1 cellular context compared by ENCODE assay signal in the genomic region with DNA sequence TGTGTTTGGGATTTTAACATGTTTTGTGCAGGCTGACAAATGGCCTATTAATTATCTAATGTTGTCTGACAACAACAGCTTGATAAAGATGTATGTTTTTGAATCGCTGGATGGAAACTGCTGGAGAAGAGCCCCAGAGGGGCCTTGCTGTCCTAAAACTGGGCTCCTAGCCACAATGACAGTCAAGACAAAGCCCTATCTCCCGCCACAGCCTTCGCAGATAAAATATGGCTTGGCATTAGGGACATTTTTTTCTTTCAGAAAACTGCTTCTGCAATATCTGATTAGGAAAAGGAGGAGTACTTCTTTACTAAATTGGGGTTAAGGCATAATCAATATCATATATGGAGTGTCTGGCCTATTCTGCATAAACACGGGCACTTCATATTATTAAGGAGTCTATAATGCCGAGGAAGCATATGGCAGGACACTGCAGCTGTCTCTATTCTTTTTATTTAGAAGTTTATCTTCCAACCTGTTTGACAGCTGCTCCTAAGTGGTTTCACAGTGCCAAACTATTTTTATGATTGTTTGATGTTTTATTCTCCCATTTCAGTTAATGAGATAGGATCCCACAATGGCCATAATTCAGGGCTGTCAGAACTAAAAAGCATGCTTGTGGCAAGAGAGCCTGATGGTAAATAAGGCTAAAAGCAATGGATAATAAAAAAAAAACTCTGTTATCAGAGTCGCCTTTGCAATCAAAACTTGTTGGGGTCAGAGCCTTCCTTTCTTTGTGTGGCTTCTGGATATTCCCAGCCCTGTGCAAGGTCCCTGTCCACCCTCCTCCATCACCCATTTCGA.
TF ChIP-seq lines count a peak whose summit lies in the region.

No MANE protein-coding gene starts in this region.

TF ChIP-seq in K562, 482 proteins besides CTCF, POLR2A, EP300 and RAD21 (continued from another document and continues in another):
- TF ChIP-seq CUX1 (CRISPR knock-in tag; IDR thresholded peaks at IDR 0.05) (peak; percentile 96), ZNF324 (CRISPR knock-in tag; IDR thresholded peaks at IDR 0.05) (no peak), TCF3 (CRISPR knock-in tag; IDR thresholded peaks at IDR 0.05) (peak; percentile 41), ZNF707 (CRISPR knock-in tag; conservative IDR thresholded peaks at IDR 0.05) (no peak), ZBTB40 (IDR thresholded peaks at IDR 0.05) (peak; percentile 90), ZBTB40 (CRISPR knock-in tag; IDR thresholded peaks at IDR 0.05) (peak; percentile 51), TEAD4 (IDR thresholded peaks at IDR 0.05; ENCODE audit: low read length) (peak; percentile 48; the same call in 1 of the 2 replicates), TEAD4 (CRISPR knock-in tag; IDR thresholded peaks at IDR 0.05; ENCODE audit: borderline replicate concordance) (no peak), DPF2 (IDR thresholded peaks at IDR 0.05) (0 out of 2 replicates have a peak, but pooled peaks have one; percentile 20), PKNOX1 (IDR thresholded peaks at IDR 0.05) (0 out of 2 replicates have a peak, but pooled peaks have one; percentile 13), CBFA2T2 (conservative IDR thresholded peaks at IDR 0.05) (peak; percentile 35; the same call in 1 of the 2 replicates), HNRNPUL1 (IDR thresholded peaks at IDR 0.05; ENCODE audit: low read length) (no peak), ZNF384 (IDR thresholded peaks at IDR 0.05; ENCODE audit: low read depth, low read length) (peak; percentile 58; the same call in 1 of the 2 replicates), NFIC (IDR thresholded peaks at IDR 0.05) (peak; percentile 34; the same call in 1 of the 2 replicates), ZBTB11 (CRISPR knock-in tag; IDR thresholded peaks at IDR 0.05) (peak in 1 of 3 experiments; percentile 27; a peak in 1 of 6 replicates), CBFA2T3 (IDR thresholded peaks at IDR 0.05) (peak; percentile 68), MXI1 (IDR thresholded peaks at IDR 0.05; ENCODE audit: low read depth, low read length) (no peak), TAL1 (IDR thresholded peaks at IDR 0.05) (peak; percentile 46; the same call in 1 of the 2 replicates), MEIS2 (IDR thresholded peaks at IDR 0.05; ENCODE audit: partially characterized antibody) (peak; percentile 68), ARID1B (IDR thresholded peaks at IDR 0.05) (peak; percentile 62), TEAD1 (CRISPR knock-in tag; IDR thresholded peaks at IDR 0.05) (0 out of 4 replicates have a peak, but pooled peaks of 1 of the 2 experiments have one; percentile 48), FOXJ2 (tag; IDR thresholded peaks at IDR 0.05) (peak; percentile 56; the same call in 1 of the 2 replicates), ZNF561 (CRISPR knock-in tag; conservative IDR thresholded peaks at IDR 0.05) (no peak), GABPA (tag; conservative IDR thresholded peaks at IDR 0.05; ENCODE audit: low read depth) (no peak)
- TF ChIP-seq, protein P1, sequence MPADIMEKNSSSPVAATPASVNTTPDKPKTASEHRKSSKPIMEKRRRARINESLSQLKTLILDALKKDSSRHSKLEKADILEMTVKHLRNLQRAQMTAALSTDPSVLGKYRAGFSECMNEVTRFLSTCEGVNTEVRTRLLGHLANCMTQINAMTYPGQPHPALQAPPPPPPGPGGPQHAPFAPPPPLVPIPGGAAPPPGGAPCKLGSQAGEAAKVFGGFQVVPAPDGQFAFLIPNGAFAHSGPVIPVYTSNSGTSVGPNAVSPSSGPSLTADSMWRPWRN (IDR thresholded peaks at IDR 0.05; ENCODE audit: low read depth): no peak
- TF ChIP-seq, protein P2, sequence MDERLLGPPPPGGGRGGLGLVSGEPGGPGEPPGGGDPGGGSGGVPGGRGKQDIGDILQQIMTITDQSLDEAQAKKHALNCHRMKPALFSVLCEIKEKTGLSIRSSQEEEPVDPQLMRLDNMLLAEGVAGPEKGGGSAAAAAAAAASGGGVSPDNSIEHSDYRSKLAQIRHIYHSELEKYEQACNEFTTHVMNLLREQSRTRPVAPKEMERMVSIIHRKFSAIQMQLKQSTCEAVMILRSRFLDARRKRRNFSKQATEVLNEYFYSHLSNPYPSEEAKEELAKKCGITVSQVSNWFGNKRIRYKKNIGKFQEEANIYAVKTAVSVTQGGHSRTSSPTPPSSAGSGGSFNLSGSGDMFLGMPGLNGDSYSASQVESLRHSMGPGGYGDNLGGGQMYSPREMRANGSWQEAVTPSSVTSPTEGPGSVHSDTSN (CRISPR knock-in tag; IDR thresholded peaks at IDR 0.05; ENCODE audit: low read depth): no peak
- TF ChIP-seq, protein P2 (tag; conservative IDR thresholded peaks at IDR 0.05; ENCODE audit: low read depth): peak; percentile 87
